17 cellular contexts compared by ENCODE assay signal in genomic region chrX:131279617-131280016, GRCh38. TPM values are rescaled to one million over a fixed set of nuclear protein-coding genes. Genes with fewer than 3 reads are reported as not detected.
DNase-seq lines count a peak whose midpoint lies in the region; ATAC-seq and TF ChIP-seq lines count a peak whose summit lies in the region.
"Had no signal": no experiment of that assay in that cellular context is flagged by ENCODE, and none has a peak within 500 bp of the region (broad histone marks: within the 10 kb centered on the region; RNA-seq: fewer than 3 reads in every experiment).

No MANE protein-coding gene starts in this region.

- H3K36me3 ChIP-seq in H7 (replicated peaks; ENCODE audit: control insufficient read depth, insufficient read depth, low read length) = no peaks in the 10 kb centered on the region; the same call in none of the 2 replicates
- H3K36me3 ChIP-seq: BLaER1, HAP-1 had no signal

- no peaks in the 10 kb centered on the region for H3K27me3 Mint-ChIP-seq in WTC11 (ENCODE audit: low read depth)
- no peaks in the 10 kb centered on the region for H3K27me3 Mint-ChIP-seq in progenitor cell of endocrine pancreas

- H3K4me3 Mint-ChIP-seq in WTC11 (no peak overlapping the region), progenitor cell of endocrine pancreas (ENCODE audit: low read depth) (no peak overlapping the region)
- H3K4me3 Mint-ChIP-seq: CD14-positive monocyte; CD4-positive, alpha-beta memory T cell had no signal

- H3K36me3 Mint-ChIP-seq in WTC11 (peaks cover 13% of the 10 kb centered on the region), progenitor cell of endocrine pancreas (ENCODE audit: insufficient read depth) (peaks cover 6% of the 10 kb centered on the region)
- H3K36me3 Mint-ChIP-seq: CD14-positive monocyte; CD4-positive, alpha-beta memory T cell had no signal

- POLR2A ChIA-PET in WTC11 (lab: Charles Lee) = interaction anchor here (0.7 to 2.0 kb wide), 2 partner anchors 9 to 16 kb away, joined by 4 to 8 read pairs; partner anchors contain the start of gene IGSF1

- no peaks in the 10 kb centered on the region for H3K9me3 Mint-ChIP-seq in WTC11
- no peaks in the 10 kb centered on the region for H3K9me3 Mint-ChIP-seq in progenitor cell of endocrine pancreas (ENCODE audit: low read depth)
- H3K9me3 Mint-ChIP-seq: CD4-positive, alpha-beta memory T cell had no signal

- 0 out of 2 replicates have a peak, but pooled peaks have one; percentile 23 for ATAC-seq in WTC11

- no peak overlapping the region; the same call in 1 of the 2 replicates for H3K27ac Mint-ChIP-seq in WTC11
- H3K27ac Mint-ChIP-seq in progenitor cell of endocrine pancreas = peak overlapping the region; percentile 62
- H3K27ac Mint-ChIP-seq: CD14-positive monocyte; CD4-positive, alpha-beta memory T cell had no signal

- DNase-seq in NCI-H146 (lab: John Stamatoyannopoulos, UW) (peak; percentile 41), NCI-H146 treated with DMSO at 0.1 percent for 48 hours (lab: John Stamatoyannopoulos, UW; ENCODE audit: unreplicated experiment) (no peak), H7 (peak; percentile 56), WTC11 (ENCODE audit: low spot score) (no peak), progenitor cell of endocrine pancreas (ENCODE audit: low spot score, unreplicated experiment) (no peak), NCI-H2227 (lab: John Stamatoyannopoulos, UW; ENCODE audit: unreplicated experiment) (no peak)
- no peak for DNase-seq in activated CD4-positive, alpha-beta T cell treated with anti-CD3 and anti-CD28 coated beads, Interleukin-2, amount 50 U/mL, for 1 hour
- DNase-seq: 8988T; CD4-positive, alpha-beta memory T cell; DMS153; DMS79 treated with DMSO at 0.1 percent for 48 hours; GF-D8; GOT3 had no signal

- TF ChIP-seq CTCF in WTC11 (IDR thresholded peaks at IDR 0.05) (no peak), progenitor cell of endocrine pancreas (IDR thresholded peaks at IDR 0.05; ENCODE audit: unreplicated experiment) (no peak)

- CTCF ChIA-PET in WTC11 (lab: Charles Lee) = interaction anchor here (0.9 kb wide), 1 partner anchor 87 kb away, joined by 3 read pairs; no protein-coding TSS in a partner anchor

- no peaks in the 10 kb centered on the region; the same call in 1 of the 2 replicates for H3K27me3 ChIP-seq in H7 (ENCODE audit: control insufficient read depth, insufficient read depth, low read length)

- H3K4me3 ChIP-seq in H7 (ENCODE audit: insufficient read depth, low read depth, low read length) = no peak overlapping the region
- H3K4me3 ChIP-seq: BLaER1, HAP-1 had no signal

- H3K4me1 Mint-ChIP-seq in WTC11 = peaks cover 33% of the 10 kb centered on the region
- H3K4me1 Mint-ChIP-seq in progenitor cell of endocrine pancreas (ENCODE audit: low read depth) = peaks cover 16% of the 10 kb centered on the region
- H3K4me1 Mint-ChIP-seq: CD14-positive monocyte; CD4-positive, alpha-beta memory T cell had no signal

TF ChIP-seq in WTC11, 78 proteins besides CTCF, POLR2A, EP300 and RAD21 (continues in another document):
- TF ChIP-seq, protein P1, sequence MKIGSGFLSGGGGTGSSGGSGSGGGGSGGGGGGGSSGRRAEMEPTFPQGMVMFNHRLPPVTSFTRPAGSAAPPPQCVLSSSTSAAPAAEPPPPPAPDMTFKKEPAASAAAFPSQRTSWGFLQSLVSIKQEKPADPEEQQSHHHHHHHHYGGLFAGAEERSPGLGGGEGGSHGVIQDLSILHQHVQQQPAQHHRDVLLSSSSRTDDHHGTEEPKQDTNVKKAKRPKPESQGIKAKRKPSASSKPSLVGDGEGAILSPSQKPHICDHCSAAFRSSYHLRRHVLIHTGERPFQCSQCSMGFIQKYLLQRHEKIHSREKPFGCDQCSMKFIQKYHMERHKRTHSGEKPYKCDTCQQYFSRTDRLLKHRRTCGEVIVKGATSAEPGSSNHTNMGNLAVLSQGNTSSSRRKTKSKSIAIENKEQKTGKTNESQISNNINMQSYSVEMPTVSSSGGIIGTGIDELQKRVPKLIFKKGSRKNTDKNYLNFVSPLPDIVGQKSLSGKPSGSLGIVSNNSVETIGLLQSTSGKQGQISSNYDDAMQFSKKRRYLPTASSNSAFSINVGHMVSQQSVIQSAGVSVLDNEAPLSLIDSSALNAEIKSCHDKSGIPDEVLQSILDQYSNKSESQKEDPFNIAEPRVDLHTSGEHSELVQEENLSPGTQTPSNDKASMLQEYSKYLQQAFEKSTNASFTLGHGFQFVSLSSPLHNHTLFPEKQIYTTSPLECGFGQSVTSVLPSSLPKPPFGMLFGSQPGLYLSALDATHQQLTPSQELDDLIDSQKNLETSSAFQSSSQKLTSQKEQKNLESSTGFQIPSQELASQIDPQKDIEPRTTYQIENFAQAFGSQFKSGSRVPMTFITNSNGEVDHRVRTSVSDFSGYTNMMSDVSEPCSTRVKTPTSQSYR (CRISPR knock-in tag; IDR thresholded peaks at IDR 0.05) = no peak
- TF ChIP-seq ZNF512 (CRISPR knock-in tag; IDR thresholded peaks at IDR 0.05; ENCODE audit: borderline replicate concordance) = no peak
- TF ChIP-seq, protein P2, sequence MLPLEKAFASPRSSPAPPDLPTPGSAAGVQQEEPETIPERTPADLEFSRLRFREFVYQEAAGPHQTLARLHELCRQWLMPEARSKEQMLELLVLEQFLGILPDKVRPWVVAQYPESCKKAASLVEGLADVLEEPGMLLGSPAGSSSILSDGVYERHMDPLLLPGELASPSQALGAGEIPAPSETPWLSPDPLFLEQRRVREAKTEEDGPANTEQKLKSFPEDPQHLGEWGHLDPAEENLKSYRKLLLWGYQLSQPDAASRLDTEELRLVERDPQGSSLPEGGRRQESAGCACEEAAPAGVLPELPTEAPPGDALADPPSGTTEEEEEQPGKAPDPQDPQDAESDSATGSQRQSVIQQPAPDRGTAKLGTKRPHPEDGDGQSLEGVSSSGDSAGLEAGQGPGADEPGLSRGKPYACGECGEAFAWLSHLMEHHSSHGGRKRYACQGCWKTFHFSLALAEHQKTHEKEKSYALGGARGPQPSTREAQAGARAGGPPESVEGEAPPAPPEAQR (CRISPR knock-in tag; IDR thresholded peaks at IDR 0.05) = no peak
- no peak for TF ChIP-seq NR2C2 (CRISPR knock-in tag; IDR thresholded peaks at IDR 0.05)
- no peak for TF ChIP-seq PREB (CRISPR knock-in tag; IDR thresholded peaks at IDR 0.05; ENCODE audit: borderline replicate concordance)
- TF ChIP-seq, protein P3, sequence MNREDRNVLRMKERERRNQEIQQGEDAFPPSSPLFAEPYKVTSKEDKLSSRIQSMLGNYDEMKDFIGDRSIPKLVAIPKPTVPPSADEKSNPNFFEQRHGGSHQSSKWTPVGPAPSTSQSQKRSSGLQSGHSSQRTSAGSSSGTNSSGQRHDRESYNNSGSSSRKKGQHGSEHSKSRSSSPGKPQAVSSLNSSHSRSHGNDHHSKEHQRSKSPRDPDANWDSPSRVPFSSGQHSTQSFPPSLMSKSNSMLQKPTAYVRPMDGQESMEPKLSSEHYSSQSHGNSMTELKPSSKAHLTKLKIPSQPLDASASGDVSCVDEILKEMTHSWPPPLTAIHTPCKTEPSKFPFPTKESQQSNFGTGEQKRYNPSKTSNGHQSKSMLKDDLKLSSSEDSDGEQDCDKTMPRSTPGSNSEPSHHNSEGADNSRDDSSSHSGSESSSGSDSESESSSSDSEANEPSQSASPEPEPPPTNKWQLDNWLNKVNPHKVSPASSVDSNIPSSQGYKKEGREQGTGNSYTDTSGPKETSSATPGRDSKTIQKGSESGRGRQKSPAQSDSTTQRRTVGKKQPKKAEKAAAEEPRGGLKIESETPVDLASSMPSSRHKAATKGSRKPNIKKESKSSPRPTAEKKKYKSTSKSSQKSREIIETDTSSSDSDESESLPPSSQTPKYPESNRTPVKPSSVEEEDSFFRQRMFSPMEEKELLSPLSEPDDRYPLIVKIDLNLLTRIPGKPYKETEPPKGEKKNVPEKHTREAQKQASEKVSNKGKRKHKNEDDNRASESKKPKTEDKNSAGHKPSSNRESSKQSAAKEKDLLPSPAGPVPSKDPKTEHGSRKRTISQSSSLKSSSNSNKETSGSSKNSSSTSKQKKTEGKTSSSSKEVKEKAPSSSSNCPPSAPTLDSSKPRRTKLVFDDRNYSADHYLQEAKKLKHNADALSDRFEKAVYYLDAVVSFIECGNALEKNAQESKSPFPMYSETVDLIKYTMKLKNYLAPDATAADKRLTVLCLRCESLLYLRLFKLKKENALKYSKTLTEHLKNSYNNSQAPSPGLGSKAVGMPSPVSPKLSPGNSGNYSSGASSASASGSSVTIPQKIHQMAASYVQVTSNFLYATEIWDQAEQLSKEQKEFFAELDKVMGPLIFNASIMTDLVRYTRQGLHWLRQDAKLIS (CRISPR knock-in tag; IDR thresholded peaks at IDR 0.05; ENCODE audit: borderline replicate concordance) = no peak
- no peak for TF ChIP-seq ZMAT4 (CRISPR knock-in tag; IDR thresholded peaks at IDR 0.05)

RNA-seq across cellular contexts. Expression of gene IGSF1, which starts 9.5 kb away (rescaled TPM):
- 13.4 and 17.8 TPM in 2 replicates for total RNA-seq in H7 (2014; rRNA removed; shearing (Covaris generic))
- 16.2 to 23.6 TPM (median 19.1 TPM) in 3 replicates for total RNA-seq in WTC11 (2021)
- 13.8 and 14.6 TPM in 2 replicates for total RNA-seq in progenitor cell of endocrine pancreas
- total RNA-seq: A673; CD4-positive, alpha-beta memory T cell had no signal

Comparison
In these comparisons a context has a peak if more than half of its experiments do, and no peak if none do; other contexts are left out.
1. DNase-seq: peak in NCI-H146 (single experiment) and H7 (single experiment); none in NCI-H146 treated with DMSO at 0.1 percent for 48 hours (single experiment), WTC11 (single experiment), progenitor cell of endocrine pancreas (single experiment), NCI-H2227 (single experiment) and activated CD4-positive, alpha-beta T cell treated with anti-CD3 and anti-CD28 coated beads, Interleukin-2, amount 50 U/mL, for 1 hour (single experiment).